In genomic region chr6:163406320-163406719, GRCh38 we compare ENCODE assay signal across 8 cellular contexts. TPM values are rescaled to one million over a fixed set of nuclear protein-coding genes. Genes with fewer than 3 reads are reported as not detected.
DNase-seq lines count a peak whose midpoint lies in the region; ATAC-seq and TF ChIP-seq lines count a peak whose summit lies in the region.

No MANE protein-coding gene starts in this region.

- H3K4me1 Mint-ChIP-seq in MCF 10A (ENCODE audit: insufficient read depth, unreplicated experiment) (no peaks in the 10 kb centered on the region), activated B cell treated with CpG ODN at 0.5 μM for 24 hours (peaks cover 14% of the 10 kb centered on the region)

- ATAC-seq in activated B cell treated with CpG ODN at 0.5 μM for 24 hours (ENCODE audit: low read depth): no peak

- intact Hi-C loops in breast epithelium (cut with DNase I; ENCODE audit: low total_unique reads) (no loop called here), MCF 10A (cut with micrococcal nuclease) (no loop called here), activated B cell treated with CpG ODN at 0.5 μM for 24 hours (cut with micrococcal nuclease) (no loop called here), vagina (cut with DNase I) (no loop called here)

- DNase-seq in breast epithelium (ENCODE audit: low spot score in 2 of 2): no peak
- DNase-seq in MCF 10A (ENCODE audit: unreplicated experiment): no peak
- DNase-seq in activated B cell treated with CpG ODN at 0.5 μM for 24 hours: no peak
- no peak for DNase-seq in vagina (ENCODE audit: extremely low spot score in 2 of 2)
- no peak for DNase-seq in HuH-7.5 (ENCODE audit: low spot score)
- no peak for DNase-seq in GOT3 (lab: John Stamatoyannopoulos, UW)
- no peak for DNase-seq in activated CD4-positive, alpha-beta T cell treated with anti-CD3 and anti-CD28 coated beads, Interleukin-2, amount 50 U/mL, for 48 hours

- H3K27ac ChIP-seq in breast epithelium: peak overlapping the region; percentile 81 to 84
- H3K27ac ChIP-seq in layer of hippocampus (ENCODE audit: low read depth, low read length): peak overlapping the region; percentile 95
- H3K27ac ChIP-seq in vagina: peak overlapping the region; percentile 71

- TF ChIP-seq POLR2A in breast epithelium (IDR thresholded peaks at IDR 0.05) (no peak), vagina (IDR thresholded peaks at IDR 0.05) (no peak)

- CTCF ChIA-PET in MCF 10A (lab: Yijun Ruan, JAX) (interaction anchor here (0.6 kb wide), 2 partner anchors 11 to 235 kb away, joined by 3 read pairs; no protein-coding TSS in a partner anchor), activated B cell treated with CpG ODN at 0.5 μM for 24 hours (lab: Charles Lee) (interaction anchor here (0.8 kb wide), 1 partner anchor 550 kb away, joined by 3 read pairs; no protein-coding TSS in a partner anchor)

- H3K9me3 ChIP-seq in breast epithelium: no peaks in the 10 kb centered on the region
- no peaks in the 10 kb centered on the region for H3K9me3 ChIP-seq in vagina

- H3K9me3 Mint-ChIP-seq in MCF 10A (ENCODE audit: unreplicated experiment) (no peaks in the 10 kb centered on the region), activated B cell treated with CpG ODN at 0.5 μM for 24 hours (no peaks in the 10 kb centered on the region)

- no TSS peak for BruUV-seq in MCF 10A (replicated peaks; lab: Mats Ljungman, UMichigan)

- H3K36me3 ChIP-seq in breast epithelium (no peaks in the 10 kb centered on the region), vagina (no peaks in the 10 kb centered on the region)

- POLR2A ChIA-PET in MCF 10A (lab: Yijun Ruan, JAX) (interaction anchor here (1.0 kb wide), 1 partner anchor 14 kb away, joined by 6 read pairs; no protein-coding TSS in a partner anchor), activated B cell treated with CpG ODN at 0.5 μM for 24 hours (lab: Charles Lee) (interaction anchor here (0.7 to 1.1 kb wide), 2 partner anchors 9 to 10 kb away, joined by 3 to 7 read pairs; no protein-coding TSS in a partner anchor)

- H3K4me1 ChIP-seq in breast epithelium: peaks cover 0 to 3% of the 10 kb centered on the region in 2 donors
- peaks cover 13% of the 10 kb centered on the region for H3K4me1 ChIP-seq in vagina

- no peaks in the 10 kb centered on the region for H3K27me3 ChIP-seq in breast epithelium
- H3K27me3 ChIP-seq in layer of hippocampus (ENCODE audit: control insufficient read depth, insufficient read depth, low read length): no peaks in the 10 kb centered on the region
- no peaks in the 10 kb centered on the region for H3K27me3 ChIP-seq in vagina

- H3K4me3 ChIP-seq in breast epithelium: peak overlapping the region; percentile 31 to 49 (median 33)
- peak overlapping the region; percentile 27 to 42 for H3K4me3 ChIP-seq in vagina

- no peaks in the 10 kb centered on the region for H3K36me3 Mint-ChIP-seq in MCF 10A (ENCODE audit: insufficient read depth, unreplicated experiment)
- H3K36me3 Mint-ChIP-seq in activated B cell treated with CpG ODN at 0.5 μM for 24 hours (ENCODE audit: low read depth): no peaks in the 10 kb centered on the region

- H3K27me3 Mint-ChIP-seq in MCF 10A (ENCODE audit: insufficient read depth, unreplicated experiment) (no peaks in the 10 kb centered on the region), activated B cell treated with CpG ODN at 0.5 μM for 24 hours (no peaks in the 10 kb centered on the region)

- TF ChIP-seq CTCF in breast epithelium (IDR thresholded peaks at IDR 0.05) (no peak), MCF 10A (IDR thresholded peaks at IDR 0.05; ENCODE audit: unreplicated experiment) (no peak), activated B cell treated with CpG ODN at 0.5 μM for 24 hours (IDR thresholded peaks at IDR 0.05) (no peak), vagina (IDR thresholded peaks at IDR 0.05) (no peak)

- H3K27ac Mint-ChIP-seq in MCF 10A (ENCODE audit: low read depth, unreplicated experiment) (no peak overlapping the region), activated B cell treated with CpG ODN at 0.5 μM for 24 hours (peak overlapping the region; percentile 87)

- no peak overlapping the region for H3K4me3 Mint-ChIP-seq in MCF 10A (ENCODE audit: unreplicated experiment)
- peak overlapping the region; percentile 87 for H3K4me3 Mint-ChIP-seq in activated B cell treated with CpG ODN at 0.5 μM for 24 hours

RNA-seq across cellular contexts. Expression of gene QKI, which starts 8.2 kb away (rescaled TPM):
- total RNA-seq in breast epithelium (100 to 1,000 TPM; 158 to 304 (median 172) TPM), MCF 10A (2022) (272 and 295 TPM in 2 replicates), activated B cell treated with CpG ODN at 0.5 μM for 24 hours (61.5 and 66.6 TPM in 2 replicates), vagina (142 TPM)
